8 cellular contexts compared by ENCODE assay signal in the genomic region with DNA sequence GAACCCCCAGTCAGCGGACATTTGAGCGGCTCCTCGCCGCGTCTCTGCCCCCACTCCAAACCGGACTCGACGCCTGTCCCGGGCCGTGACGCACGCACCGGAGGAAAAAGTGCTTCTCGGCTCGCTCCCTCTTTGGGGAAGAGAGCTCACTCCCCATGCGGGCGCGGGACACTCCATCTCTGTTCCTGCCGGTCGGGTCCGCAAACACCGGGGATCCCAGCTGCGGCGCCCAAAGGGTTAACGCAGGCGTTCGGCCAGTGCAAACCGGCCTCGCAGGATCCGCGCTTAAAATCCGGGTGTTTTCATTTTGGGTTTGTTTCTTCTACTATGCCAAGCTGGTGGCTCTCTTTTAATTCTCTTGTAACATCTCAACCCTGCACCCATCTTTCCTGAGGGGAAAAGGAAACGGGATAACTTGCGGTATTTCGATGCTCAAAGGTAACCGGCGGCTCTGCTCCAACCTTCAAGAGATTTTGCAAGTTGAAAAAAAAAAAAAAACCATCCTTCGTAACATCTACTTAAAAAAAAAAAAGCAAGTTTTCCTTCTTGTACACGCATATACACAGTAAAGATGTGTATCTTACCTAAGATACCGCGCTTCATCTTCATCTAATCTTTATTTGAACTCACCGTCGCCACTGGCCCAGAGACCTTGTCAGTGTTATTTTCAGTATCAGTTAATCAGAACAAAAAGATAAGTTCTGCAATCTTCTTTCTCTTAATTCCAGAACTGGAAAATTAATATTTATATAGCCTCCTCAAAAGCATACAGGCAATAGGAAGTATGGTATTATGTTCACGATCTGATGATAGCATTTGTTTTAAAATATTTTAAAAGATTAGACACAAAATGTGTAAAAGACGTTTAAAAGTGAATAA. TPM values are rescaled to one million over a fixed set of nuclear protein-coding genes. Genes with fewer than 3 reads are reported as not detected.
DNase-seq lines count a peak whose midpoint lies in the region; ATAC-seq, FAIRE-seq and TF ChIP-seq lines count a peak whose summit lies in the region.

No MANE protein-coding gene starts in this region.

- H3K4me3 Mint-ChIP-seq in activated CD4-positive, alpha-beta T cell treated with anti-CD3 and anti-CD28 coated beads for 36 hours: peak overlapping the region; percentile 79
- peak overlapping the region; percentile 83 for H3K4me3 Mint-ChIP-seq in activated CD8-positive, alpha-beta T cell treated with anti-CD3 and anti-CD28 coated beads, Interleukin-2, amount 10 ng/mL, durations not matched to agents 7 days and 5 days
- peak overlapping the region; percentile 90 for H3K4me3 Mint-ChIP-seq in neural crest cell

- no peaks in the 10 kb centered on the region for H3K27me3 ChIP-seq in HL-60 (ENCODE audit: insufficient read depth, poor library complexity, severe bottlenecking)
- no peaks in the 10 kb centered on the region for H3K27me3 ChIP-seq in upper lobe of right lung

- H3K9me3 Mint-ChIP-seq in activated CD4-positive, alpha-beta T cell treated with anti-CD3 and anti-CD28 coated beads for 36 hours (ENCODE audit: low read depth): peaks cover 13% of the 10 kb centered on the region
- H3K9me3 Mint-ChIP-seq in activated CD8-positive, alpha-beta T cell treated with anti-CD3 and anti-CD28 coated beads, Interleukin-2, amount 10 ng/mL, durations not matched to agents 7 days and 5 days (ENCODE audit: insufficient read depth): peaks cover 6% of the 10 kb centered on the region
- peaks cover 7% of the 10 kb centered on the region for H3K9me3 Mint-ChIP-seq in neural crest cell

- no peaks in the 10 kb centered on the region for H3K27me3 Mint-ChIP-seq in activated CD4-positive, alpha-beta T cell treated with anti-CD3 and anti-CD28 coated beads for 36 hours
- H3K27me3 Mint-ChIP-seq in activated CD8-positive, alpha-beta T cell treated with anti-CD3 and anti-CD28 coated beads, Interleukin-2, amount 10 ng/mL, durations not matched to agents 7 days and 5 days (ENCODE audit: low read depth): peaks cover 3% of the 10 kb centered on the region
- H3K27me3 Mint-ChIP-seq in neural crest cell (ENCODE audit: low read depth): peaks cover 34% of the 10 kb centered on the region

- POLR2A ChIA-PET in activated CD4-positive, alpha-beta T cell treated with anti-CD3 and anti-CD28 coated beads for 36 hours (lab: Charles Lee): interaction anchor here (0.5 to 0.9 kb wide), 2 partner anchors 46 to 185 kb away, joined by 4 read pairs; no protein-coding TSS in a partner anchor
- POLR2A ChIA-PET in activated CD8-positive, alpha-beta T cell treated with anti-CD3 and anti-CD28 coated beads, Interleukin-2, amount 10 ng/mL, durations not matched to agents 7 days and 5 days (lab: Charles Lee): interaction anchor here (0.7 to 2.0 kb wide), 8 partner anchors 8 to 240 kb away, joined by 3 to 13 read pairs (median 4); no protein-coding TSS in a partner anchor

- H3K27ac ChIP-seq in HL-60 (replicated peaks) (peak overlapping the region; percentile 81), upper lobe of right lung (peak overlapping the region; percentile 96)

- H3K4me1 Mint-ChIP-seq in activated CD4-positive, alpha-beta T cell treated with anti-CD3 and anti-CD28 coated beads for 36 hours: peaks cover 24% of the 10 kb centered on the region
- H3K4me1 Mint-ChIP-seq in activated CD8-positive, alpha-beta T cell treated with anti-CD3 and anti-CD28 coated beads, Interleukin-2, amount 10 ng/mL, durations not matched to agents 7 days and 5 days (ENCODE audit: low read depth): peaks cover 24% of the 10 kb centered on the region
- H3K4me1 Mint-ChIP-seq in neural crest cell: peaks cover 23% of the 10 kb centered on the region

- ATAC-seq in activated CD4-positive, alpha-beta T cell treated with anti-CD3 and anti-CD28 coated beads for 36 hours: no peak
- no peak for ATAC-seq in activated CD8-positive, alpha-beta T cell treated with anti-CD3 and anti-CD28 coated beads, Interleukin-2, amount 10 ng/mL, durations not matched to agents 7 days and 5 days
- no peak for ATAC-seq in upper lobe of right lung

- peak overlapping the region; percentile 84 for H3K27ac Mint-ChIP-seq in activated CD4-positive, alpha-beta T cell treated with anti-CD3 and anti-CD28 coated beads for 36 hours
- peak overlapping the region; percentile 89 for H3K27ac Mint-ChIP-seq in activated CD8-positive, alpha-beta T cell treated with anti-CD3 and anti-CD28 coated beads, Interleukin-2, amount 10 ng/mL, durations not matched to agents 7 days and 5 days
- peak overlapping the region; percentile 32 for H3K27ac Mint-ChIP-seq in neural crest cell (ENCODE audit: unreplicated experiment)

- no peaks in the 10 kb centered on the region for H3K36me3 ChIP-seq in upper lobe of right lung

- H3K4me3 ChIP-seq in HL-60 (replicated peaks; ENCODE audit: insufficient read depth, low read length) (peak overlapping the region; percentile 85), fibroblast of pulmonary artery (replicated peaks; ENCODE audit: low read depth, low read length) (peak overlapping the region; percentile 83), upper lobe of right lung (peak overlapping the region; percentile 89)

- no peak for FAIRE-seq in frontal cortex (lab: Jason Lieb, UNC)

- no peaks in the 10 kb centered on the region for H3K9me3 ChIP-seq in upper lobe of right lung

- peaks cover 4% of the 10 kb centered on the region for H3K36me3 Mint-ChIP-seq in activated CD4-positive, alpha-beta T cell treated with anti-CD3 and anti-CD28 coated beads for 36 hours (ENCODE audit: low read depth)
- no peaks in the 10 kb centered on the region for H3K36me3 Mint-ChIP-seq in activated CD8-positive, alpha-beta T cell treated with anti-CD3 and anti-CD28 coated beads, Interleukin-2, amount 10 ng/mL, durations not matched to agents 7 days and 5 days (ENCODE audit: low read depth)
- peaks cover 2% of the 10 kb centered on the region for H3K36me3 Mint-ChIP-seq in neural crest cell (ENCODE audit: low read depth)

- intact Hi-C loops in activated CD4-positive, alpha-beta T cell treated with anti-CD3 and anti-CD28 coated beads for 36 hours (cut with DNase I, micrococcal nuclease): loop anchor here (1.0 to 5.0 kb wide), 20 partner anchors 46 to 1568 kb away; a partner anchor contains a TSS
- intact Hi-C loops in upper lobe of right lung (cut with DNase I): no loop called here

- CTCF ChIA-PET in activated CD4-positive, alpha-beta T cell treated with anti-CD3 and anti-CD28 coated beads for 36 hours (lab: Charles Lee): no interaction called here
- CTCF ChIA-PET in activated CD8-positive, alpha-beta T cell treated with anti-CD3 and anti-CD28 coated beads, Interleukin-2, amount 10 ng/mL, durations not matched to agents 7 days and 5 days (lab: Charles Lee): interaction anchor here (1.1 to 2.2 kb wide), 3 partner anchors 167 to 693 kb away, joined by 3 to 12 read pairs (median 5); no protein-coding TSS in a partner anchor

- no peak for TF ChIP-seq CTCF in HL-60 (IDR thresholded peaks at IDR 0.05; ENCODE audit: insufficient read depth, low read length)
- no peak for TF ChIP-seq CTCF in fibroblast of pulmonary artery (IDR thresholded peaks at IDR 0.05; ENCODE audit: low read length, missing control alignments)
- no peak for TF ChIP-seq CTCF in neural crest cell (conservative IDR thresholded peaks at IDR 0.05)
- TF ChIP-seq CTCF in upper lobe of right lung (IDR thresholded peaks at IDR 0.05): no peak

- H3K4me1 ChIP-seq in upper lobe of right lung: peaks cover 11% of the 10 kb centered on the region

- peak; percentile 55 for DNase-seq in activated CD4-positive, alpha-beta T cell treated with anti-CD3 and anti-CD28 coated beads for 36 hours
- DNase-seq in activated CD4-positive, alpha-beta T cell treated with anti-CD3 and anti-CD28 coated beads, Interleukin-2, amount 50 U/mL, for 1 hour: no peak
- DNase-seq in HL-60 (ENCODE audit: low read depth in 1 of 2, low spot score in 1 of 2) (peak in 1 of 2 experiments; percentile 41), fibroblast of pulmonary artery (ENCODE audit: low read depth) (peak; percentile 62), neural crest cell (ENCODE audit: low read depth, low spot score) (peak; percentile 61), upper lobe of right lung (peak; percentile 86), frontal cortex (ENCODE audit: low spot score in 2 of 2) (no peak)
- peak; percentile 50 for DNase-seq in activated CD8-positive, alpha-beta T cell treated with anti-CD3 and anti-CD28 coated beads, Interleukin-2, amount 10 ng/mL, durations not matched to agents 7 days and 5 days

RNA-seq across cellular contexts. Expression of a gene that starts 1.6 kb away (rescaled TPM):
- 10 to 100 TPM; 18.8 to 19.7 TPM for total RNA-seq in activated CD4-positive, alpha-beta T cell treated with anti-CD3 and anti-CD28 coated beads for 36 hours
- 10 to 100 TPM; 25.3 to 26.5 TPM for total RNA-seq in activated CD8-positive, alpha-beta T cell treated with anti-CD3 and anti-CD28 coated beads, Interleukin-2, amount 10 ng/mL, durations not matched to agents 7 days and 5 days
- 50.8 and 54.1 TPM in 2 replicates for total RNA-seq in neural crest cell
- 46.6 TPM for total RNA-seq in upper lobe of right lung
- total RNA-seq in frontal cortex: 248 TPM

Comparison
In these comparisons a context has a peak if more than half of its experiments do, and no peak if none do; other contexts are left out.
1. DNase-seq: peak in activated CD4-positive, alpha-beta T cell treated with anti-CD3 and anti-CD28 coated beads for 36 hours (single experiment), activated CD8-positive, alpha-beta T cell treated with anti-CD3 and anti-CD28 coated beads, Interleukin-2, amount 10 ng/mL, durations not matched to agents 7 days and 5 days (single experiment), fibroblast of pulmonary artery (single experiment), neural crest cell (single experiment) and upper lobe of right lung (single experiment); none in activated CD4-positive, alpha-beta T cell treated with anti-CD3 and anti-CD28 coated beads, Interleukin-2, amount 50 U/mL, for 1 hour (single experiment) and frontal cortex (0 of 2).
2. H3K27ac Mint-ChIP-seq: peak in every context shown above with its lines; median percentile 89 in activated CD8-positive, alpha-beta T cell treated with anti-CD3 and anti-CD28 coated beads, Interleukin-2, amount 10 ng/mL, durations not matched to agents 7 days and 5 days; 84 in activated CD4-positive, alpha-beta T cell treated with anti-CD3 and anti-CD28 coated beads for 36 hours; 32 in neural crest cell.
3. Peak in every context shown above with its lines, with median percentiles within 50 percentile points of each other: H3K4me3 Mint-ChIP-seq and H3K4me3 ChIP-seq.